16 cellular contexts compared by ENCODE assay signal in genomic region chr10:7593068-7593467, GRCh38.
DNase-seq lines count a peak whose midpoint lies in the region; ATAC-seq, FAIRE-seq and TF ChIP-seq lines count a peak whose summit lies in the region.
"Had no signal": no experiment of that assay in that cellular context is flagged by ENCODE, and none has a peak within 500 bp of the region (broad histone marks: within the 10 kb centered on the region; RNA-seq: fewer than 3 reads in every experiment).

No MANE protein-coding gene starts in this region.

- H3K4me1 ChIP-seq in Panc1 (ENCODE audit: control insufficient read depth, insufficient read depth, low read length) (no peaks in the 10 kb centered on the region), gastroesophageal sphincter (peaks cover 5 to 51% (median 9%) of the 10 kb centered on the region in 3 donors), mucosa of descending colon (ENCODE audit: low read depth) (no peaks in the 10 kb centered on the region), transverse colon (no peaks in the 10 kb centered on the region), kidney (ENCODE audit: control insufficient read depth in 1 of 2, insufficient read depth in 1 of 2, low read depth in 1 of 2, low read length in 2 of 2) (peaks cover 0 to 3% of the 10 kb centered on the region in 2 donors)

- no peak for FAIRE-seq in kidney (lab: Jason Lieb, UNC)
- FAIRE-seq: GM18507 had no signal

- no peak overlapping the region for H3K9ac ChIP-seq in kidney (ENCODE audit: low read length in 2 of 2)
- H3K9ac ChIP-seq: BLaER1 treated with 17β-estradiol and CSF1 and Interleukin-3, amounts not matched to agents 10 nM and 100 nM had no signal

- 29 to 40% methylated on average over 1 to 3 of the region's 4 CpGs for WGBS in gastroesophageal sphincter (ENCODE audit: low coverage in 1 of 2), 2 donors
- WGBS in transverse colon (ENCODE audit: low coverage in 1 of 2), 2 donors, result 52% methylated on average over 4 of the region's 4 CpGs; no CpG with 5 or more reads in 1 of the 2 donors

- H3K9me3 ChIP-seq in Panc1 (ENCODE audit: control insufficient read depth, insufficient read depth, low read depth, low read length) (no peaks in the 10 kb centered on the region), gastroesophageal sphincter (no peaks in the 10 kb centered on the region), mucosa of descending colon (no peaks in the 10 kb centered on the region), transverse colon (no peaks in the 10 kb centered on the region), kidney (ENCODE audit: control insufficient read depth in 1 of 2, low read length in 2 of 2) (no peaks in the 10 kb centered on the region)
- H3K9me3 ChIP-seq: BLaER1 treated with 17β-estradiol and CSF1 and Interleukin-3, amounts not matched to agents 10 nM and 100 nM; tibial nerve had no signal

- intact Hi-C loops in Panc1 (cut with micrococcal nuclease; ENCODE audit: unreplicated experiment) (no loop called here), mucosa of descending colon (cut with DNase I, micrococcal nuclease) (no loop called here), transverse colon (cut with DNase I; ENCODE audit: low total_unique reads) (no loop called here), kidney (cut with DNase I) (no loop called here)

- TF ChIP-seq EP300 in gastroesophageal sphincter (IDR thresholded peaks at IDR 0.05), result no peak
- peak; percentile 6 for TF ChIP-seq EP300 in transverse colon (IDR thresholded peaks at IDR 0.05; ENCODE audit: low read depth)

- no peak overlapping the region for H3K27ac ChIP-seq in Panc1 (ENCODE audit: low read length)
- peak overlapping the region; percentile 86 to 90 (median 88) for H3K27ac ChIP-seq in gastroesophageal sphincter
- H3K27ac ChIP-seq in transverse colon, result peak overlapping the region; percentile 56 to 87 (median 78)
- no peak overlapping the region for H3K27ac ChIP-seq in kidney (ENCODE audit: low read depth in 2 of 2, low read length in 2 of 2)
- H3K27ac ChIP-seq: BLaER1 treated with 17β-estradiol and CSF1 and Interleukin-3, amounts not matched to agents 10 nM and 100 nM had no signal

- BruUV-seq in Panc1 (replicated peaks; lab: Mats Ljungman, UMichigan), result no TSS peak

- POLR2A ChIA-PET in Panc1 (lab: Charles Lee), result no interaction called here

- no peaks in the 10 kb centered on the region for H3K36me3 ChIP-seq in Panc1 (ENCODE audit: control insufficient read depth, insufficient read depth, low read length)
- H3K36me3 ChIP-seq in gastroesophageal sphincter, result no peaks in the 10 kb centered on the region
- H3K36me3 ChIP-seq in mucosa of descending colon (ENCODE audit: low read depth), result no peaks in the 10 kb centered on the region
- H3K36me3 ChIP-seq in transverse colon, result no peaks in the 10 kb centered on the region
- no peaks in the 10 kb centered on the region for H3K36me3 ChIP-seq in kidney (ENCODE audit: control insufficient read depth in 1 of 2, insufficient read depth in 2 of 2, low read length in 2 of 2)
- H3K36me3 ChIP-seq: BLaER1 treated with 17β-estradiol and CSF1 and Interleukin-3, amounts not matched to agents 10 nM and 100 nM; tibial nerve had no signal

- CTCF ChIA-PET in Panc1 (lab: Charles Lee), result no interaction called here

- DNase-seq in Panc1 (ENCODE audit: low read depth, low spot score) (no peak), mucosa of descending colon (peak in 2 of 3 donors; percentile 17 to 30), transverse colon (peak; percentile 34), Kasumi-1 (lab: John Stamatoyannopoulos, UW) (no peak), kidney (no peak), NCI-H1417 treated with DMSO at 0.1 percent for 48 hours (lab: John Stamatoyannopoulos, UW) (no peak), T-helper 9 cell (no peak)
- DNase-seq: activated CD4-positive, alpha-beta T cell treated with anti-CD3 and anti-CD28 coated beads, Interleukin-2, amount 50 U/mL, for 4 hours; effector CD4-positive, alpha-beta T cell; KBM-7; NCI-H2171 treated with DMSO at 0.1 percent for 48 hours; stimulated activated CD4-positive, alpha-beta T cell treated with anti-CD3 and anti-CD28 coated beads, Interleukin-12 subunit alpha, Interleukin-12 subunit beta, amount 100 ng/mL, for 4 hours had no signal

- ATAC-seq in Panc1, result peak; percentile 48; the same call in 1 of the 2 replicates
- peak; percentile 92 for ATAC-seq in gastroesophageal sphincter
- peak; percentile 37 for ATAC-seq in mucosa of descending colon

- no peak overlapping the region for H3K4me3 ChIP-seq in Panc1 (ENCODE audit: low read depth in 2 of 2, low read length in 2 of 2)
- H3K4me3 ChIP-seq in gastroesophageal sphincter, result no peak overlapping the region
- H3K4me3 ChIP-seq in mucosa of descending colon, result no peak overlapping the region
- H3K4me3 ChIP-seq in transverse colon, result no peak overlapping the region
- no peak overlapping the region for H3K4me3 ChIP-seq in kidney (ENCODE audit: low read length in 2 of 2)
- H3K4me3 ChIP-seq: BLaER1 treated with 17β-estradiol and CSF1 and Interleukin-3, amounts not matched to agents 10 nM and 100 nM; tibial nerve had no signal

- in situ Hi-C loops in Panc1 (cut with HindIII; ENCODE audit: low pct_unique_long_range_greater_than_20kb, low sequenced_read_pairs) (no loop called here), transverse colon (cut with MboI; ENCODE audit: low pct_ligation_motif_present in 1 of 4, low pct_unique_long_range_greater_than_20kb in 1 of 4, low sequenced_read_pairs in 3 of 4) (no loop called here)

- no peaks in the 10 kb centered on the region for H3K27me3 ChIP-seq in Panc1 (ENCODE audit: control insufficient read depth, insufficient read depth, low read length)
- no peaks in the 10 kb centered on the region for H3K27me3 ChIP-seq in gastroesophageal sphincter
- no peaks in the 10 kb centered on the region for H3K27me3 ChIP-seq in transverse colon
- H3K27me3 ChIP-seq: BLaER1 treated with 17β-estradiol and CSF1 and Interleukin-3, amounts not matched to agents 10 nM and 100 nM; tibial nerve had no signal

- TF ChIP-seq POLR2A in gastroesophageal sphincter (IDR thresholded peaks at IDR 0.05), result no peak
- no peak for TF ChIP-seq POLR2A in transverse colon (IDR thresholded peaks at IDR 0.05)

- TF ChIP-seq CTCF in Panc1 (IDR thresholded peaks at IDR 0.05) (no peak), gastroesophageal sphincter (IDR thresholded peaks at IDR 0.05) (no peak), mucosa of descending colon (IDR thresholded peaks at IDR 0.05) (no peak), transverse colon (IDR thresholded peaks at IDR 0.05) (no peak), kidney (IDR thresholded peaks at IDR 0.05; ENCODE audit: borderline replicate concordance, extremely low read depth, insufficient read depth) (no peak)

Comparison
In these comparisons a context has a peak if more than half of its experiments do, and no peak if none do; other contexts are left out.
1. ATAC-seq: peak in every context shown above with its lines; median percentile 92 in gastroesophageal sphincter; 48 in Panc1; 37 in mucosa of descending colon.
2. DNase-seq: peak in mucosa of descending colon (2 of 3) and transverse colon (single experiment); none in Panc1 (single experiment), Kasumi-1 (0 of 2), kidney (single experiment), NCI-H1417 treated with DMSO at 0.1 percent for 48 hours (single experiment) and T-helper 9 cell (single experiment).
3. H3K27ac ChIP-seq: peak in gastroesophageal sphincter (4 of 4) and transverse colon (4 of 4); none in Panc1 (single experiment) and kidney (0 of 2).